ENCODE assay signal across 1 cellular context in the genomic region with DNA sequence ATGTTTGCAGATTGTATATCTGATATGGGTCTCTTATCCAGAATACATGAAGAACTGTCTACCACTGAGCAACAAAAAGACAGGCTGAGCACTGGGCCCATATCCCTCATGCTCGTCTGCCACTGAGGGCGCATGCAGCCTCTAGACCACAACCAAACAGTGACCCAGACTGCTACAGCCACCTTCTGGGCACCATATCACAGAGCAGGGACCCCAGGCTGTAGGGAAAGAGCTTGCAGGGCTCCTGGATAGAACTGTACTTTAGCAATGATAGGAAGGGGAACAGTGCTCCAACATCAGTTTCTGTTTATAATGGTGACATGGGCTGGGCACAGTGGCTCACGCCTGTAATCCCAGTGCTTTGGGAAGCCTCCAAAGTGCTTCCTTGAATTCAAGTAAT.
TF ChIP-seq lines count a peak whose summit lies in the region.

No MANE protein-coding gene starts in this region.

TF ChIP-seq in K562, 482 proteins besides CTCF, POLR2A, EP300 and RAD21 (continued from another document):
- no peak for TF ChIP-seq ZNF318 (IDR thresholded peaks at IDR 0.05; ENCODE audit: borderline replicate concordance in 1 of 2, low read depth in 1 of 2)
- TF ChIP-seq CHD4 (IDR thresholded peaks at IDR 0.05; ENCODE audit: insufficient read depth, insufficient replicate concordance, low read depth, low read length, poor library complexity, severe bottlenecking) = no peak
- TF ChIP-seq U2AF1 (optimal IDR thresholded peaks at IDR 0.05; ENCODE audit: low read depth, low read length) = no peak
- no peak for TF ChIP-seq BDP1 (IDR thresholded peaks at IDR 0.05; ENCODE audit: insufficient read depth, insufficient read length)
